Comparison of ENCODE assay signal across 19 cellular contexts in the genomic region with DNA sequence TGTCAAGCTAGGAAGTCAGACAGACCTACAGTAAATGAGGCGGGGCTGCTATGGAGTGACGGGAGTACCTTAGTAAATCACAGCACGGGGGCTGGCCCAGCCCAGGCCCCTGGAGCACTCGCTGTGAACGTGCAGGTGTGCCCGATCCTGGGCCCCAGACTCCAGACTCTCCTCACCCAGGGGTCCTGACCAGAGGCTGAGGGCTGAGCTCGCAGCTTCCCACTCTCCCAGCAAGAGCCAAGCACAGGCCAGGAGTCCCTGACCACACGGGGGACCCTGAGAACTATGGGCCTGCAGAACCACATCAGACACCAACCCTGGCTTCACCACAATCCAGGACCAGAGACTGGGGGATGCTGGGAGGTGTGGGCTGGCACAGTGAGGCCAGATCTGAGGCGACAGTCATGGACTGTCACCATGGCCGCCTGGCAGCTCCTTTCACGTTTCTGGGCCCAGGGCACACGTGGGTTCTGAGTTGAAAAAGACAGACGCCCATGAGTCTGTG.
DNase-seq lines count a peak whose midpoint lies in the region; TF ChIP-seq lines count a peak whose summit lies in the region.
"Had no signal": no experiment of that assay in that cellular context is flagged by ENCODE, and none has a peak within 500 bp of the region (broad histone marks: within the 10 kb centered on the region; RNA-seq: fewer than 3 reads in every experiment).

No MANE protein-coding gene starts in this region.

- no peak overlapping the region for H4K8ac ChIP-seq in mesenchymal stem cell (ENCODE audit: low read length)

- no peaks in the 10 kb centered on the region for H3K79me1 ChIP-seq in mesenchymal stem cell (replicated peaks; ENCODE audit: low read length, poor library complexity, severe bottlenecking)

- peak overlapping the region; percentile 86 for H3K9ac ChIP-seq in mesenchymal stem cell (ENCODE audit: low read length)
- H3K9ac ChIP-seq: BLaER1 had no signal

- H2BK5ac ChIP-seq in mesenchymal stem cell (ENCODE audit: low read depth, low read length, poor library complexity, severe bottlenecking): no peak overlapping the region

- no peaks in the 10 kb centered on the region for H3K36me3 Mint-ChIP-seq in progenitor cell of endocrine pancreas (ENCODE audit: insufficient read depth)

- H2AK5ac ChIP-seq in mesenchymal stem cell (ENCODE audit: low read length, severe bottlenecking): no peak overlapping the region

- H4K91ac ChIP-seq in mesenchymal stem cell (ENCODE audit: low read length): peak overlapping the region; percentile 71

- no peak overlapping the region for H3K4me3 Mint-ChIP-seq in progenitor cell of endocrine pancreas (ENCODE audit: low read depth)

- H3K27ac ChIP-seq in esophagus muscularis mucosa (replicated peaks in 1 of 4) (peak overlapping the region; percentile 17 to 71 (median 52)), mesenchymal stem cell (ENCODE audit: low read length, poor library complexity, severe bottlenecking) (no peak overlapping the region), tibial artery (peak overlapping the region in 1 of 2 donors; percentile 88)
- H3K27ac ChIP-seq: BLaER1, colonic mucosa, pancreas, SJSA1, testis had no signal

- TF ChIP-seq CTCF in esophagus muscularis mucosa (IDR thresholded peaks at IDR 0.05) (no peak), tibial artery (IDR thresholded peaks at IDR 0.05) (no peak), progenitor cell of endocrine pancreas (IDR thresholded peaks at IDR 0.05; ENCODE audit: unreplicated experiment) (no peak)

- intact Hi-C loops in esophagus muscularis mucosa (cut with DNase I): no loop called here
- intact Hi-C loops in tibial artery (cut with DNase I; ENCODE audit: low total_unique reads): no loop called here

- TF ChIP-seq EP300 in esophagus muscularis mucosa (IDR thresholded peaks at IDR 0.05): no peak

- peak overlapping the region; percentile 9 to 26 for H3K4ac ChIP-seq in mesenchymal stem cell (ENCODE audit: low read depth in 1 of 2, low read length in 2 of 2)

- H2BK12ac ChIP-seq in mesenchymal stem cell (ENCODE audit: low read length in 2 of 2): peak overlapping the region in 1 of 2 experiments; percentile 76

- H3K27me3 Mint-ChIP-seq in progenitor cell of endocrine pancreas: no peaks in the 10 kb centered on the region

- no peak overlapping the region for H3K4me3 ChIP-seq in esophagus muscularis mucosa
- no peak overlapping the region for H3K4me3 ChIP-seq in mesenchymal stem cell (ENCODE audit: insufficient read depth in 1 of 2, low read depth in 1 of 2, low read length in 2 of 2)
- no peak overlapping the region for H3K4me3 ChIP-seq in tibial artery
- H3K4me3 ChIP-seq: ascending aorta, BLaER1, colonic mucosa, pancreas, SJSA1, testis had no signal

- no peak overlapping the region for H2BK15ac ChIP-seq in mesenchymal stem cell (ENCODE audit: low read depth, poor library complexity, severe bottlenecking)

- 84% methylated on average over 11 of the region's 13 CpGs for whole genome bisulfite sequencing in esophagus muscularis mucosa
- WGBS in mesenchymal stem cell: 89% methylated on average over 12 of the region's 13 CpGs

- no peaks in the 10 kb centered on the region for H3K36me3 ChIP-seq in esophagus muscularis mucosa
- H3K36me3 ChIP-seq in mesenchymal stem cell (ENCODE audit: control insufficient read depth in 1 of 2, insufficient read depth in 2 of 2, low read depth in 1 of 2, low read length in 2 of 2): peaks cover 0 to 14% of the 10 kb centered on the region in 2 experiments
- no peaks in the 10 kb centered on the region for H3K36me3 ChIP-seq in tibial artery
- H3K36me3 ChIP-seq: ascending aorta, BLaER1, colonic mucosa, pancreas, SJSA1 had no signal

- H3K4me1 ChIP-seq in esophagus muscularis mucosa (peaks cover 21 to 93% (median 78%) of the 10 kb centered on the region in 4 donors), mesenchymal stem cell (ENCODE audit: control insufficient read depth, insufficient read depth, low read depth, low read length) (peaks cover 24% of the 10 kb centered on the region), tibial artery (peaks cover 8 to 100% (median 79%) of the 10 kb centered on the region in 4 donors)
- H3K4me1 ChIP-seq: colonic mucosa, pancreas had no signal

- H3K27me3 ChIP-seq in esophagus muscularis mucosa (no peaks in the 10 kb centered on the region), mesenchymal stem cell (ENCODE audit: control insufficient read depth in 1 of 2, insufficient read depth in 1 of 2, low read length in 2 of 2) (no peaks in the 10 kb centered on the region), tibial artery (no peaks in the 10 kb centered on the region)
- H3K27me3 ChIP-seq: ascending aorta, BLaER1, colonic mucosa, pancreas, SJSA1, testis had no signal

- no peak for TF ChIP-seq POLR2A in esophagus muscularis mucosa (IDR thresholded peaks at IDR 0.05; ENCODE audit: low read depth)

- peak overlapping the region; percentile 29 for H2BK120ac ChIP-seq in mesenchymal stem cell (ENCODE audit: low read depth, low read length)

- H3K14ac ChIP-seq in mesenchymal stem cell (ENCODE audit: low read length in 2 of 2): peak overlapping the region in 1 of 2 experiments; percentile 12

- H3K18ac ChIP-seq in mesenchymal stem cell (ENCODE audit: low read depth in 1 of 2, low read length in 2 of 2): peak overlapping the region; percentile 59 to 65

- no peak overlapping the region for H3K27ac Mint-ChIP-seq in progenitor cell of endocrine pancreas

- no peak overlapping the region for H2AFZ ChIP-seq in mesenchymal stem cell (ENCODE audit: low read depth, low read length)

- H3K4me2 ChIP-seq in mesenchymal stem cell (ENCODE audit: low read length, poor library complexity, severe bottlenecking): no peak overlapping the region
- H3K4me2 ChIP-seq: BLaER1 had no signal

- H3K4me1 Mint-ChIP-seq in progenitor cell of endocrine pancreas (ENCODE audit: low read depth): no peaks in the 10 kb centered on the region

- no peaks in the 10 kb centered on the region for H3K9me3 Mint-ChIP-seq in progenitor cell of endocrine pancreas (ENCODE audit: low read depth)

- DNase-seq in activated CD8-positive, alpha-beta memory T cell treated with anti-CD3 and anti-CD28 coated beads, Interleukin-2, amount 50 U/mL, for 4 hours: peak; percentile 10
- no peak for DNase-seq in activated CD8-positive, alpha-beta memory T cell treated with anti-CD3 and anti-CD28 coated beads for 24 hours
- DNase-seq in esophagus muscularis mucosa (ENCODE audit: extremely low spot score): no peak
- no peak for DNase-seq in mesenchymal stem cell
- peak; percentile 18 to 59 for DNase-seq in tibial artery
- DNase-seq in NCI-H2171 treated with DMSO at 0.1 percent for 48 hours (lab: John Stamatoyannopoulos, UW): no peak
- DNase-seq in progenitor cell of endocrine pancreas (ENCODE audit: low spot score, unreplicated experiment): no peak
- DNase-seq in NCI-H146 treated with DMSO at 0.1 percent for 48 hours (lab: John Stamatoyannopoulos, UW; ENCODE audit: unreplicated experiment): no peak
- DNase-seq: activated effector memory CD4-positive, alpha-beta T cell treated with Interleukin-2 at 50 U/mL for 16 hours; colonic mucosa; foreskin melanocyte; Karpas-422; NCI-H1092 treated with DMSO at 0.1 percent for 48 hours; OCI-M1; testis had no signal

- H3K23ac ChIP-seq in mesenchymal stem cell (ENCODE audit: low read length in 2 of 2): no peak overlapping the region

- no peaks in the 10 kb centered on the region for H3K9me3 ChIP-seq in esophagus muscularis mucosa
- no peaks in the 10 kb centered on the region for H3K9me3 ChIP-seq in mesenchymal stem cell (ENCODE audit: control insufficient read depth, low read length)
- H3K9me3 ChIP-seq in tibial artery: no peaks in the 10 kb centered on the region
- H3K9me3 ChIP-seq: ascending aorta, BLaER1, colonic mucosa, pancreas, testis had no signal

Comparison
In these comparisons a context has a peak if more than half of its experiments do, and no peak if none do; other contexts are left out.
1. DNase-seq: peak in activated CD8-positive, alpha-beta memory T cell treated with anti-CD3 and anti-CD28 coated beads, Interleukin-2, amount 50 U/mL, for 4 hours (single experiment) and tibial artery (2 of 2); none in activated CD8-positive, alpha-beta memory T cell treated with anti-CD3 and anti-CD28 coated beads for 24 hours (single experiment), esophagus muscularis mucosa (single experiment), mesenchymal stem cell (single experiment), NCI-H2171 treated with DMSO at 0.1 percent for 48 hours (single experiment), progenitor cell of endocrine pancreas (single experiment) and NCI-H146 treated with DMSO at 0.1 percent for 48 hours (single experiment).